8 cellular contexts compared by ENCODE assay signal in genomic region chr5:138353550-138353893, GRCh38. TPM values are rescaled to one million over a fixed set of nuclear protein-coding genes. Genes with fewer than 3 reads are reported as not detected.
DNase-seq lines count a peak whose midpoint lies in the region; ATAC-seq, FAIRE-seq and TF ChIP-seq lines count a peak whose summit lies in the region.

No MANE protein-coding gene starts in this region.

- peak overlapping the region; percentile 91 for H3K9ac ChIP-seq in neural progenitor cell

- H3K27me3 Mint-ChIP-seq in endothelial cell (ENCODE audit: unreplicated experiment) = peaks cover 14% of the 10 kb centered on the region
- peaks cover 6% of the 10 kb centered on the region for H3K27me3 Mint-ChIP-seq in neural progenitor cell (ENCODE audit: insufficient read depth, low read depth)

- no peak for DNase-seq in GM12891 (ENCODE audit: insufficient read length, low spot score)
- no peak for DNase-seq in SJCRH30
- no peak for DNase-seq in endothelial cell (ENCODE audit: low spot score)
- DNase-seq in neural progenitor cell (ENCODE audit: low spot score) = no peak
- no peak for DNase-seq in activated CD4-positive, CD25-positive, alpha-beta regulatory T cell (lab: John Stamatoyannopoulos, UW)
- DNase-seq in activated CD4-positive, CD25-positive, alpha-beta regulatory T cell treated with anti-CD3 and anti-CD28 coated beads, Interleukin-2, amount 50 U/mL, for 72 hours = no peak
- no peak for DNase-seq in stimulated activated CD4-positive, alpha-beta T cell treated with anti-CD3 and anti-CD28 coated beads, Interleukin-15, amount 100 ng/mL, for 24 hours

- TF ChIP-seq POLR2A in GM12891 (IDR thresholded peaks at IDR 0.05; ENCODE audit: low read depth, low read length) = no peak

- H3K9me3 Mint-ChIP-seq in endothelial cell (ENCODE audit: unreplicated experiment) (no peaks in the 10 kb centered on the region), neural progenitor cell (peaks cover 9% of the 10 kb centered on the region)

- H3K27ac Mint-ChIP-seq in endothelial cell (ENCODE audit: unreplicated experiment) = peak overlapping the region; percentile 92
- H3K27ac Mint-ChIP-seq in neural progenitor cell = peak overlapping the region; percentile 93

- peak overlapping the region; percentile 87 for H3K4me3 ChIP-seq in SJCRH30
- peak overlapping the region; percentile 100 for H3K4me3 ChIP-seq in neural progenitor cell

- H2AFZ ChIP-seq in neural progenitor cell (replicated peaks) = no peak overlapping the region

- H3K9me3 ChIP-seq in SJCRH30 (replicated peaks) (no peaks in the 10 kb centered on the region), neural progenitor cell (ENCODE audit: low read depth) (no peaks in the 10 kb centered on the region)

- H3K27me3 ChIP-seq in SJCRH30 (no peaks in the 10 kb centered on the region), neural progenitor cell (no peaks in the 10 kb centered on the region)

- TF ChIP-seq CTCF in endothelial cell (IDR thresholded peaks at IDR 0.05; ENCODE audit: unreplicated experiment) (no peak), neural progenitor cell (IDR thresholded peaks at IDR 0.05) (no peak)

- ATAC-seq in HG03378 (IDR thresholded peaks at IDR 0.05; ENCODE audit: unreplicated experiment) = no peak

- H3K36me3 Mint-ChIP-seq in endothelial cell (ENCODE audit: low read depth, unreplicated experiment) (peaks cover 25% of the 10 kb centered on the region), neural progenitor cell (peaks cover 28% of the 10 kb centered on the region)

- peaks cover 53% of the 10 kb centered on the region for H3F3A ChIP-seq in neural progenitor cell (ENCODE audit: low read depth)

- H3K36me3 ChIP-seq in SJCRH30 = no peaks in the 10 kb centered on the region
- H3K36me3 ChIP-seq in neural progenitor cell = no peaks in the 10 kb centered on the region

- H3K4me3 Mint-ChIP-seq in endothelial cell (ENCODE audit: unreplicated experiment) (peak overlapping the region; percentile 97), neural progenitor cell (peak overlapping the region; percentile 97)

- peaks cover 59% of the 10 kb centered on the region for H3K79me2 ChIP-seq in neural progenitor cell (ENCODE audit: low read depth)

- peak; percentile 68 for FAIRE-seq in GM12891 (lab: Jason Lieb, UNC)

- H4K20me1 ChIP-seq in neural progenitor cell (ENCODE audit: low read depth) = peaks cover 49% of the 10 kb centered on the region

- H3K4me1 Mint-ChIP-seq in endothelial cell (ENCODE audit: unreplicated experiment) = peaks cover 20% of the 10 kb centered on the region
- H3K4me1 Mint-ChIP-seq in neural progenitor cell = peaks cover 25% of the 10 kb centered on the region

- H3K4me1 ChIP-seq in SJCRH30 = peaks cover 12% of the 10 kb centered on the region; the same call in 1 of the 2 replicates
- peaks cover 16% of the 10 kb centered on the region for H3K4me1 ChIP-seq in neural progenitor cell

- H3K27ac ChIP-seq in SJCRH30 (peak overlapping the region; percentile 73), neural progenitor cell (peak overlapping the region; percentile 84)

- H3K4me2 ChIP-seq in neural progenitor cell = peak overlapping the region; percentile 96

TF ChIP-seq in GM12891, 5 proteins besides CTCF, POLR2A, EP300 and RAD21:
- TF ChIP-seq TAF1 (IDR thresholded peaks at IDR 0.05; ENCODE audit: low read depth, low read length) (no peak), PAX5 (IDR thresholded peaks at IDR 0.05; ENCODE audit: insufficient read depth, low read length, severe bottlenecking) (no peak), POU2F2 (IDR thresholded peaks at IDR 0.05; ENCODE audit: low read depth, low read length) (no peak), POLR2AphosphoS5 (IDR thresholded peaks at IDR 0.05; ENCODE audit: low read depth, low read length) (no peak), SPI1 (IDR thresholded peaks at IDR 0.05; ENCODE audit: low read depth, low read length) (no peak)
TF ChIP-seq in GM12891: peak in this region for 0.

RNA-seq across cellular contexts. Expression of gene KDM3B, which starts 1.0 kb away (rescaled TPM):
- 19.2 TPM for polyA plus RNA-seq in GM12891 (2012; ENCODE audit: low read depth, missing spikeins)
- total RNA-seq in SJCRH30 (2014; rRNA removed; shearing (Covaris generic)) = 73.0 and 75.2 TPM in 2 replicates
- total RNA-seq in endothelial cell (ENCODE audit: unreplicated experiment) = 101 TPM
- total RNA-seq in neural progenitor cell (ENCODE audit: low replicate concordance) = 130 and 136 TPM in 2 replicates

RNA-seq across cellular contexts. Expression of gene FAM53C, which starts 15.5 kb away (rescaled TPM):
- polyA plus RNA-seq in GM12891 (2012; ENCODE audit: low read depth, missing spikeins) = 25.1 TPM
- 40.3 and 40.5 TPM in 2 replicates for total RNA-seq in SJCRH30 (2014; rRNA removed; shearing (Covaris generic))
- 49.5 TPM for total RNA-seq in endothelial cell (ENCODE audit: unreplicated experiment)
- total RNA-seq in neural progenitor cell (ENCODE audit: low replicate concordance) = 68.0 and 72.5 TPM in 2 replicates

RNA-seq across cellular contexts. Expression of gene CDC25C, which starts 21.9 kb away (rescaled TPM):
- polyA plus RNA-seq in GM12891 (2012; ENCODE audit: low read depth, missing spikeins) = 6.3 TPM
- 29.5 and 36.3 TPM in 2 replicates for total RNA-seq in SJCRH30 (2014; rRNA removed; shearing (Covaris generic))
- total RNA-seq in endothelial cell (ENCODE audit: unreplicated experiment) = 3.8 TPM
- total RNA-seq in neural progenitor cell (ENCODE audit: low replicate concordance) = 45.8 and 48.6 TPM in 2 replicates
